10 cellular contexts compared by ENCODE assay signal in genomic region chr1:161307230-161307768, GRCh38. TPM values are rescaled to one million over a fixed set of nuclear protein-coding genes. Genes with fewer than 3 reads are reported as not detected.
A peak's percentile ranks its signal among the peaks of the same experiment; 100 is the strongest.
DNase-seq lines count a peak whose midpoint lies in the region; ATAC-seq and TF ChIP-seq lines count a peak whose summit lies in the region.
"Had no signal": no experiment of that assay in that cellular context is flagged by ENCODE, and none has a peak within 500 bp of the region (broad histone marks: within the 10 kb centered on the region; RNA-seq: fewer than 3 reads in every experiment).

No MANE protein-coding gene starts in this region.

- peaks cover 45% of the 10 kb centered on the region for H3K4me1 ChIP-seq in ACC112 (ENCODE audit: control insufficient read depth, insufficient read depth, low read length, unreplicated experiment)

- H3K9me3 Mint-ChIP-seq in activated B cell treated with CpG ODN at 0.5 μM for 24 hours = no peaks in the 10 kb centered on the region

- H3K27me3 Mint-ChIP-seq in activated B cell treated with CpG ODN at 0.5 μM for 24 hours = no peaks in the 10 kb centered on the region

- no peak for TF ChIP-seq CTCF in activated B cell treated with CpG ODN at 0.5 μM for 24 hours (IDR thresholded peaks at IDR 0.05)

- no peaks in the 10 kb centered on the region for H3K27me3 ChIP-seq in ACC112 (ENCODE audit: insufficient read depth, low read length)

- H3K27ac ChIP-seq in ACC112 (ENCODE audit: low read depth, low read length) = peak overlapping the region; percentile 67
- H3K27ac ChIP-seq: WERI-Rb-1 had no signal

- H3K36me3 ChIP-seq in ACC112 (ENCODE audit: insufficient read depth, low read length) = no peaks in the 10 kb centered on the region
- H3K36me3 ChIP-seq: WERI-Rb-1 had no signal

- peak overlapping the region; percentile 93 for H3K27ac Mint-ChIP-seq in activated B cell treated with CpG ODN at 0.5 μM for 24 hours

- peaks cover 44% of the 10 kb centered on the region for H3K4me1 Mint-ChIP-seq in activated B cell treated with CpG ODN at 0.5 μM for 24 hours

- peak; percentile 37 for ATAC-seq in GM19023 (IDR thresholded peaks at IDR 0.05; ENCODE audit: unreplicated experiment)
- peak; percentile 53 for ATAC-seq in activated B cell treated with CpG ODN at 0.5 μM for 24 hours (ENCODE audit: low read depth)
- no peak for ATAC-seq in GM21447 (IDR thresholded peaks at IDR 0.05; ENCODE audit: unreplicated experiment)

- peak; percentile 42 for DNase-seq in activated B cell treated with CpG ODN at 0.5 μM for 24 hours
- peak; percentile 59 for DNase-seq in iris pigment epithelial cell (ENCODE audit: low read depth)
- DNase-seq in NCI-H146 treated with DMSO at 0.1 percent for 48 hours (lab: John Stamatoyannopoulos, UW; ENCODE audit: unreplicated experiment) = no peak
- no peak for DNase-seq in GM19240 (ENCODE audit: insufficient read length, low spot score)
- no peak for DNase-seq in NCI-H2081 (lab: John Stamatoyannopoulos, UW)
- DNase-seq: left cardiac atrium, WERI-Rb-1 had no signal

- CTCF ChIA-PET in activated B cell treated with CpG ODN at 0.5 μM for 24 hours (lab: Charles Lee) = interaction anchor here (1.7 to 3.2 kb wide), 2 partner anchors 16 to 80 kb away, joined by 4 to 11 read pairs; no protein-coding TSS in a partner anchor

- H2AFZ ChIP-seq in ACC112 (ENCODE audit: low read length, unreplicated experiment) = no peak overlapping the region

- H3K79me2 ChIP-seq in ACC112 (ENCODE audit: control insufficient read depth, insufficient read depth, low read length, unreplicated experiment) = peaks cover 12% of the 10 kb centered on the region

- peak overlapping the region; percentile 41 for H3K4me3 Mint-ChIP-seq in activated B cell treated with CpG ODN at 0.5 μM for 24 hours

- POLR2A ChIA-PET in activated B cell treated with CpG ODN at 0.5 μM for 24 hours (lab: Charles Lee) = interaction anchor here (0.5 to 1.2 kb wide), 5 partner anchors 51 to 248 kb away, joined by 3 to 11 read pairs (median 3); partner anchors contain the start of gene NDUFS2

- intact Hi-C loops in activated B cell treated with CpG ODN at 0.5 μM for 24 hours (cut with micrococcal nuclease) = loop anchor here (2.0 kb wide), 2 partner anchors 60 to 114 kb away; partner anchors contain the start of gene CFAP126

- peaks cover 12% of the 10 kb centered on the region for H3K36me3 Mint-ChIP-seq in activated B cell treated with CpG ODN at 0.5 μM for 24 hours (ENCODE audit: low read depth)

- peak overlapping the region; percentile 84 for H3K4me3 ChIP-seq in ACC112 (ENCODE audit: low read depth, low read length)

RNA-seq across cellular contexts. Expression of gene MPZ, which starts 2.5 kb away (rescaled TPM):
- 5.8 and 6.6 TPM in 2 replicates for total RNA-seq in activated B cell treated with CpG ODN at 0.5 μM for 24 hours

RNA-seq across cellular contexts. Expression of gene SDHC, which starts 6.9 kb away (rescaled TPM):
- total RNA-seq in activated B cell treated with CpG ODN at 0.5 μM for 24 hours = 160 and 179 TPM in 2 replicates

RNA-seq across cellular contexts. Expression of gene PCP4L1, which starts 48.8 kb away (rescaled TPM):
- not detected in 2 replicates for total RNA-seq in activated B cell treated with CpG ODN at 0.5 μM for 24 hours

Comparison
In these comparisons a context has a peak if more than half of its experiments do, and no peak if none do; other contexts are left out.
1. DNase-seq: peak in activated B cell treated with CpG ODN at 0.5 μM for 24 hours (single experiment) and iris pigment epithelial cell (single experiment); none in NCI-H146 treated with DMSO at 0.1 percent for 48 hours (single experiment), GM19240 (single experiment) and NCI-H2081 (0 of 2).